ENCODE assay signal across 7 cellular contexts in the genomic region with DNA sequence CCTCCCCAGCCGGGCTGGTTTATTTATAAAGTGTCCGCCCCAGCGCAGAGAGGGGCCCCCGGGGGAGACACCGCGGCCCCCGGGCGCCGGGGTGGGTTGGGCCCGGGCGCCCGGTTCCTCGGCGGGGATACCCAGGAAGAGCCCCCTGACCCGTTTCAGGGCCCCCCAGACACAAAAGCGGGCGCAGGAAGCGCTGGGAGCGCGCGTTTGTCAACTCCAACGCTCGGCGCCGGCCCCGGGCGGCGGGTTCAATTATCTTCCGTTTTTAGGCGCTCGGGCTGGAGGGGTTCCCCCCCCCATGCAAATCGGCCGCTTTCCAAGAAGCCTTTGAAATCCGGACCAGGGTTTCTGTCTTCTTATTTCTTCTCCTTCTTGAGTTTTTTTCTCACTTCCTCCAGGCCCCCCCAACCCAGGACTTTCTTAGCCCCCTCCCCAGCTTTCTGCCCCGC. TPM values are rescaled to one million over a fixed set of nuclear protein-coding genes. Genes with fewer than 3 reads are reported as not detected.
A peak's percentile ranks its signal among the peaks of the same experiment; 100 is the strongest.
DNase-seq lines count a peak whose midpoint lies in the region; ATAC-seq, FAIRE-seq and TF ChIP-seq lines count a peak whose summit lies in the region.

No MANE protein-coding gene starts in this region.

- DNase-seq in NOMO-1 (lab: John Stamatoyannopoulos, UW; ENCODE audit: unreplicated experiment in 2 of 2) (peak; percentile 93 to 96), astrocyte of the spinal cord (ENCODE audit: low read depth, low spot score) (peak; percentile 39), keratinocyte (ENCODE audit: low read depth, low spot score) (no peak), NCI-H774 (lab: John Stamatoyannopoulos, UW) (no peak), foreskin melanocyte (no peak)
- DNase-seq in stimulated activated effector memory CD8-positive, alpha-beta T cell treated with anti-CD3 and anti-CD28 coated beads, Interleukin-12 subunit alpha, Interleukin-12 subunit beta, amount 100 ng/mL, for 72 hours (ENCODE audit: low spot score in 2 of 2) = peak in 1 of 2 donors; percentile 61

- peak overlapping the region; percentile 74 for H3K4me3 Mint-ChIP-seq in stimulated activated effector memory CD8-positive, alpha-beta T cell treated with anti-CD3 and anti-CD28 coated beads, Interleukin-12 subunit alpha, Interleukin-12 subunit beta, amount 100 ng/mL, for 72 hours

- H3K27me3 ChIP-seq in keratinocyte (ENCODE audit: control insufficient read depth, extremely low read depth, insufficient read depth, low read length) = no peaks in the 10 kb centered on the region

- in situ Hi-C loops in astrocyte of the spinal cord (cut with HindIII; ENCODE audit: low sequenced_read_pairs) = no loop called here

- H3K4me3 ChIP-seq in astrocyte of the spinal cord (ENCODE audit: low read depth, low read length) = peak overlapping the region; percentile 92
- H3K4me3 ChIP-seq in keratinocyte (ENCODE audit: control insufficient read depth in 2 of 3, extremely low read depth in 1 of 3, insufficient read depth in 2 of 3, low read depth in 1 of 3, low read length in 3 of 3) = peak overlapping the region; percentile 68 to 90 (median 84)

- H3K79me2 ChIP-seq in keratinocyte (ENCODE audit: control insufficient read depth, insufficient read depth, low read length) = no peaks in the 10 kb centered on the region

- no peaks in the 10 kb centered on the region for H3K9me1 ChIP-seq in keratinocyte (ENCODE audit: control insufficient read depth, extremely low read depth, insufficient read depth, low read length)

- H3K9me3 ChIP-seq in keratinocyte (ENCODE audit: control insufficient read depth, low read depth, low read length) = no peaks in the 10 kb centered on the region

- ATAC-seq in GM18505 (IDR thresholded peaks at IDR 0.05; ENCODE audit: unreplicated experiment) = no peak
- ATAC-seq in stimulated activated effector memory CD8-positive, alpha-beta T cell treated with anti-CD3 and anti-CD28 coated beads, Interleukin-12 subunit alpha, Interleukin-12 subunit beta, amount 100 ng/mL, for 72 hours = no peak

- peak; percentile 66 for TF ChIP-seq POLR2A in GM18505 (IDR thresholded peaks at IDR 0.05; ENCODE audit: borderline replicate concordance, extremely low read depth, insufficient read depth, insufficient read length)

- peaks cover 5% of the 10 kb centered on the region for H3K4me1 Mint-ChIP-seq in stimulated activated effector memory CD8-positive, alpha-beta T cell treated with anti-CD3 and anti-CD28 coated beads, Interleukin-12 subunit alpha, Interleukin-12 subunit beta, amount 100 ng/mL, for 72 hours

- no peak for TF ChIP-seq CTCF in astrocyte of the spinal cord (IDR thresholded peaks at IDR 0.05; ENCODE audit: low read depth, low read length)
- no peak for TF ChIP-seq CTCF in keratinocyte (optimal IDR thresholded peaks at IDR 0.05 in 1 of 3, IDR thresholded peaks at IDR 0.05 in 1 of 3, conservative IDR thresholded peaks at IDR 0.05 in 1 of 3; ENCODE audit: extremely low read depth in 1 of 3, insufficient read depth in 2 of 3, low read length in 3 of 3)

- FAIRE-seq in keratinocyte (lab: Jason Lieb, UNC) = no peak

- no peaks in the 10 kb centered on the region for H3K9me3 Mint-ChIP-seq in stimulated activated effector memory CD8-positive, alpha-beta T cell treated with anti-CD3 and anti-CD28 coated beads, Interleukin-12 subunit alpha, Interleukin-12 subunit beta, amount 100 ng/mL, for 72 hours

- H3K27ac Mint-ChIP-seq in stimulated activated effector memory CD8-positive, alpha-beta T cell treated with anti-CD3 and anti-CD28 coated beads, Interleukin-12 subunit alpha, Interleukin-12 subunit beta, amount 100 ng/mL, for 72 hours = no peak overlapping the region

- H3K4me2 ChIP-seq in keratinocyte (ENCODE audit: control insufficient read depth, extremely low read depth, insufficient read depth, low read depth, low read length) = peak overlapping the region; percentile 71

- peaks cover 0 to 4% of the 10 kb centered on the region in 2 experiments for H3K36me3 ChIP-seq in keratinocyte (ENCODE audit: control insufficient read depth in 2 of 2, extremely low read depth in 1 of 2, insufficient read depth in 2 of 2, low read length in 2 of 2)

- H2AFZ ChIP-seq in keratinocyte (ENCODE audit: control insufficient read depth, low read length) = no peak overlapping the region

- peaks cover 33% of the 10 kb centered on the region for H3K36me3 Mint-ChIP-seq in stimulated activated effector memory CD8-positive, alpha-beta T cell treated with anti-CD3 and anti-CD28 coated beads, Interleukin-12 subunit alpha, Interleukin-12 subunit beta, amount 100 ng/mL, for 72 hours

- H3K4me1 ChIP-seq in keratinocyte (ENCODE audit: control insufficient read depth, extremely low read depth, insufficient read depth, low read length) = peaks cover 5% of the 10 kb centered on the region

- peak overlapping the region; percentile 6 for H3K27ac ChIP-seq in keratinocyte (ENCODE audit: control insufficient read depth, insufficient read depth, low read length)

- H4K20me1 ChIP-seq in keratinocyte (ENCODE audit: control insufficient read depth, extremely low read depth, insufficient read depth, low read length) = no peaks in the 10 kb centered on the region

- dilution Hi-C loops in keratinocyte (cut with MboI; ENCODE audit: extremely low pct_ligation_motif_present, low sequenced_read_pairs) = no loop called here

- H3K9ac ChIP-seq in keratinocyte (ENCODE audit: control insufficient read depth, extremely low read depth, insufficient read depth, low read length) = peak overlapping the region; percentile 72

RNA-seq across cellular contexts. Expression of gene ARID3A, which starts 0.8 kb away (rescaled TPM):
- polyA plus RNA-seq in keratinocyte = 2.6 to 3.4 TPM (median 3.1 TPM) in 3 replicates
- polyA plus RNA-seq in keratinocyte (2011; ENCODE audit: low read depth) = 2.9 TPM
- polyA plus RNA-seq in keratinocyte (2011; cell fraction: cytosol; rRNA removed) = 2.4 and 3.7 TPM in 2 replicates
- polyA plus RNA-seq in keratinocyte (2011; cell fraction: nucleus; rRNA removed) = 6.7 and 7.0 TPM in 2 replicates
- polyA plus RNA-seq in keratinocyte (2012; ENCODE audit: low replicate concordance) = 2.8 and 5.1 TPM in 2 replicates
- polyA minus RNA-seq in keratinocyte = 4.9 to 31.0 TPM (median 10.5 TPM) in 3 replicates
- 14.2 TPM for polyA minus RNA-seq in keratinocyte (2011; cell fraction: cytosol; rRNA and poly(A)+ RNA removed)
- 6.9 and 15.6 TPM in 2 replicates for polyA minus RNA-seq in keratinocyte (2011; cell fraction: nucleus; rRNA and poly(A)+ RNA removed)

RNA-seq across cellular contexts. Expression of gene KISS1R, which starts 9.5 kb away (rescaled TPM):
- not detected in 3 replicates for polyA plus RNA-seq in keratinocyte
- polyA plus RNA-seq in keratinocyte (2011; ENCODE audit: low read depth) = not detected
- polyA plus RNA-seq in keratinocyte (2011; cell fraction: cytosol; rRNA removed) = not detected in 2 replicates
- polyA plus RNA-seq in keratinocyte (2011; cell fraction: nucleus; rRNA removed) = not detected in 2 replicates
- polyA plus RNA-seq in keratinocyte (2012; ENCODE audit: low replicate concordance) = not detected in 2 replicates
- not detected in 3 replicates for polyA minus RNA-seq in keratinocyte
- not detected for polyA minus RNA-seq in keratinocyte (2011; cell fraction: cytosol; rRNA and poly(A)+ RNA removed)
- not detected in 2 replicates for polyA minus RNA-seq in keratinocyte (2011; cell fraction: nucleus; rRNA and poly(A)+ RNA removed)

RNA-seq across cellular contexts. Expression of gene R3HDM4, which starts 13.6 kb away (rescaled TPM):
- polyA plus RNA-seq in keratinocyte = 33.5 to 48.0 TPM (median 47.9 TPM) in 3 replicates
- 8.9 TPM for polyA plus RNA-seq in keratinocyte (2011; ENCODE audit: low read depth)
- polyA plus RNA-seq in keratinocyte (2011; cell fraction: cytosol; rRNA removed) = 29.4 and 48.9 TPM in 2 replicates
- polyA plus RNA-seq in keratinocyte (2011; cell fraction: nucleus; rRNA removed) = 41.7 and 60.5 TPM in 2 replicates
- polyA plus RNA-seq in keratinocyte (2012; ENCODE audit: low replicate concordance) = 49.5 and 55.4 TPM in 2 replicates
- polyA minus RNA-seq in keratinocyte = 18.7 to 45.3 TPM (median 35.7 TPM) in 3 replicates
- 58.3 TPM for polyA minus RNA-seq in keratinocyte (2011; cell fraction: cytosol; rRNA and poly(A)+ RNA removed)
- 17.5 and 19.2 TPM in 2 replicates for polyA minus RNA-seq in keratinocyte (2011; cell fraction: nucleus; rRNA and poly(A)+ RNA removed)

RNA-seq across cellular contexts. Expression of gene RNU6-9, which starts 33.3 kb away (rescaled TPM):
- not detected in 3 replicates for polyA plus RNA-seq in keratinocyte
- not detected for polyA plus RNA-seq in keratinocyte (2011; ENCODE audit: low read depth)
- polyA plus RNA-seq in keratinocyte (2011; cell fraction: cytosol; rRNA removed) = not detected in 2 replicates
- polyA plus RNA-seq in keratinocyte (2011; cell fraction: nucleus; rRNA removed) = not detected in 2 replicates
- not detected in 2 replicates for polyA plus RNA-seq in keratinocyte (2012; ENCODE audit: low replicate concordance)
- polyA minus RNA-seq in keratinocyte = not detected in 3 replicates
- polyA minus RNA-seq in keratinocyte (2011; cell fraction: cytosol; rRNA and poly(A)+ RNA removed) = not detected
- not detected in 2 replicates for polyA minus RNA-seq in keratinocyte (2011; cell fraction: nucleus; rRNA and poly(A)+ RNA removed)

RNA-seq across cellular contexts. Expression of gene MED16, which starts 33.6 kb away (rescaled TPM):
- polyA plus RNA-seq in keratinocyte = 9.7 to 20.3 TPM (median 12.0 TPM) in 3 replicates
- 14.3 TPM for polyA plus RNA-seq in keratinocyte (2011; ENCODE audit: low read depth)
- 9.1 and 21.9 TPM in 2 replicates for polyA plus RNA-seq in keratinocyte (2011; cell fraction: cytosol; rRNA removed)
- 17.4 and 22.9 TPM in 2 replicates for polyA plus RNA-seq in keratinocyte (2011; cell fraction: nucleus; rRNA removed)
- 13.4 and 35.7 TPM in 2 replicates for polyA plus RNA-seq in keratinocyte (2012; ENCODE audit: low replicate concordance)
- polyA minus RNA-seq in keratinocyte = 16.1 to 51.3 TPM (median 18.7 TPM) in 3 replicates
- 92.7 TPM for polyA minus RNA-seq in keratinocyte (2011; cell fraction: cytosol; rRNA and poly(A)+ RNA removed)
- 30.8 and 36.4 TPM in 2 replicates for polyA minus RNA-seq in keratinocyte (2011; cell fraction: nucleus; rRNA and poly(A)+ RNA removed)

Comparison
In these comparisons a context has a peak if more than half of its experiments do, and no peak if none do; other contexts are left out.
1. DNase-seq: peak in NOMO-1 (2 of 2) and astrocyte of the spinal cord (single experiment); none in keratinocyte (single experiment), NCI-H774 (single experiment) and foreskin melanocyte (single experiment).